17 cellular contexts compared by ENCODE assay signal in the genomic region with DNA sequence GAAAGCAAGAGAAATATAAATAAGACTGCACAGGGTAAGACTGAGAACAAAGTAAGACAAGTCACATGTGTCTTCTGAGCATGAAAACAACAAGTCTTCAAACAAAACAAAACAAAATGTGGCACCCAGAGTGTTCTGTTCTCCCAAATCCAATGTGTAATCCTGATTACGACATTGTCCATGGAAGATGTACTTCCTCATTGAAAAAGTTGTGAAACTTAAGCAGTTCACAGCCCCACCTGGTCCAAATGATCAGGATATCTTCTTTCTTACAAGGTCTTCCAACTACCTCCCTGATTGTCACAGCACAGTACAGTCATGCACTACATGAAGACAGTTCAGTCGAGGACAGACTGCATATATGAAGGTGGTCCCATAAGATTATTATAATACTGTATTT. TPM values are rescaled to one million over a fixed set of nuclear protein-coding genes. Genes with fewer than 3 reads are reported as not detected.
DNase-seq lines count a peak whose midpoint lies in the region; TF ChIP-seq lines count a peak whose summit lies in the region.
"Had no signal": no experiment of that assay in that cellular context is flagged by ENCODE, and none has a peak within 500 bp of the region (broad histone marks: within the 10 kb centered on the region; RNA-seq: fewer than 3 reads in every experiment).

No MANE protein-coding gene starts in this region.

- H3K4me2 ChIP-seq in Karpas-422 (ENCODE audit: low read depth, low read length, poor library complexity, severe bottlenecking): no peak overlapping the region

- H3K4me1 Mint-ChIP-seq in mesothelial cell of epicardium (peaks cover 25% of the 10 kb centered on the region), Calu3 (ENCODE audit: low read depth, unreplicated experiment) (peaks cover 30% of the 10 kb centered on the region)

- H2AFZ ChIP-seq in Karpas-422 (ENCODE audit: low read length): no peak overlapping the region

- no peaks in the 10 kb centered on the region; the same call in 1 of the 2 replicates for H4K20me1 ChIP-seq in Karpas-422 (ENCODE audit: insufficient read depth, low read depth, low read length)

- H3K9ac ChIP-seq in SK-N-MC (ENCODE audit: insufficient read length): no peak overlapping the region
- H3K9ac ChIP-seq in Karpas-422 (ENCODE audit: low read length): no peak overlapping the region

- H3K9me3 Mint-ChIP-seq in mesothelial cell of epicardium (no peaks in the 10 kb centered on the region), Calu3 (ENCODE audit: low read depth, unreplicated experiment) (no peaks in the 10 kb centered on the region)
- H3K9me3 Mint-ChIP-seq: activated naive CD4-positive, alpha-beta T cell treated with anti-CD3 and anti-CD28 coated beads, Interleukin-2, amount 50 U/mL, for 24 hours; CD4-positive, alpha-beta T cell had no signal

- BruUV-seq in Calu3 (replicated peaks; lab: Mats Ljungman, UMichigan): no TSS peak

- H3K27ac Mint-ChIP-seq in mesothelial cell of epicardium: peak overlapping the region; percentile 53
- H3K27ac Mint-ChIP-seq in Calu3 (ENCODE audit: unreplicated experiment): no peak overlapping the region

- 58 to 65% methylated on average over 2 of the region's 2 CpGs for WGBS in tibial nerve, 2 donors

- no peak overlapping the region for H3K4me3 ChIP-seq in SK-N-MC
- peak overlapping the region in 1 of 59 donors; percentile 3 for H3K4me3 ChIP-seq in dorsolateral prefrontal cortex
- H3K4me3 ChIP-seq in tibial nerve: no peak overlapping the region
- H3K4me3 ChIP-seq in Karpas-422 (ENCODE audit: low read length): no peak overlapping the region
- H3K4me3 ChIP-seq: GM12878 had no signal

- peak in 1 of 2 donors; percentile 37 for TF ChIP-seq POLR2A in tibial nerve (IDR thresholded peaks at IDR 0.05)

- CTCF ChIA-PET in Calu3 (lab: Charles Lee): no interaction called here

- DNase-seq in SK-N-MC (ENCODE audit: low read depth, low spot score) (no peak), dorsolateral prefrontal cortex (no peak), mesothelial cell of epicardium (ENCODE audit: low spot score in 2 of 2, unreplicated experiment in 2 of 2) (no peak), tibial nerve (ENCODE audit: low spot score in 2 of 2) (peak in 1 of 2 donors; percentile 49), ecto neural progenitor cell (ENCODE audit: low spot score) (no peak), Karpas-422 (no peak), Calu3 (no peak)
- DNase-seq: activated CD4-positive, CD25-positive, alpha-beta regulatory T cell; activated CD8-positive, alpha-beta memory T cell treated with anti-CD3 and anti-CD28 coated beads, Interleukin-2, amount 50 U/mL, for 48 hours; CD4-positive, alpha-beta T cell; EL; erythroblast; NCI-H187; occipital lobe; T-helper 1 cell had no signal

- H3K36me3 Mint-ChIP-seq in mesothelial cell of epicardium (peaks cover 15% of the 10 kb centered on the region), Calu3 (ENCODE audit: insufficient read depth, unreplicated experiment) (peaks cover 34% of the 10 kb centered on the region)

- H3K79me2 ChIP-seq in Karpas-422 (ENCODE audit: low read length): peaks cover 61% of the 10 kb centered on the region

- intact Hi-C loops in dorsolateral prefrontal cortex (cut with DNase I): no loop called here
- intact Hi-C loops in Calu3 (cut with micrococcal nuclease; ENCODE audit: unreplicated experiment): no loop called here

- no peaks in the 10 kb centered on the region for H3K9me2 ChIP-seq in Karpas-422 (replicated peaks; ENCODE audit: insufficient read depth, low read length)

- TF ChIP-seq CTCF in dorsolateral prefrontal cortex (IDR thresholded peaks at IDR 0.05 in 54 of 56, conservative IDR thresholded peaks at IDR 0.05 in 2 of 56; ENCODE audit: low read depth in 1 of 56, partially characterized antibody in 56 of 56) (no peak), mesothelial cell of epicardium (IDR thresholded peaks at IDR 0.05; ENCODE audit: unreplicated experiment) (no peak), tibial nerve (IDR thresholded peaks at IDR 0.05) (no peak), Calu3 (IDR thresholded peaks at IDR 0.05; ENCODE audit: unreplicated experiment) (no peak)

- no peaks in the 10 kb centered on the region for H3K27me3 ChIP-seq in dorsolateral prefrontal cortex
- no peaks in the 10 kb centered on the region for H3K27me3 ChIP-seq in tibial nerve
- no peaks in the 10 kb centered on the region for H3K27me3 ChIP-seq in Karpas-422 (ENCODE audit: low read length)

- H3K27ac ChIP-seq in SK-N-MC: peak overlapping the region; percentile 20
- H3K27ac ChIP-seq in dorsolateral prefrontal cortex: peak overlapping the region; percentile 90 to 100 (median 99)
- H3K27ac ChIP-seq in tibial nerve: peak overlapping the region; percentile 82 to 97 (median 90)
- H3K27ac ChIP-seq in Karpas-422 (ENCODE audit: low read length): no peak overlapping the region

- peak; percentile 97 for TF ChIP-seq EP300 in tibial nerve (IDR thresholded peaks at IDR 0.05)

- H3K4me3 Mint-ChIP-seq in mesothelial cell of epicardium (no peak overlapping the region), Calu3 (ENCODE audit: low read depth, unreplicated experiment) (no peak overlapping the region)
- H3K4me3 Mint-ChIP-seq: activated naive CD4-positive, alpha-beta T cell treated with anti-CD3 and anti-CD28 coated beads, Interleukin-2, amount 50 U/mL, for 24 hours; CD4-positive, alpha-beta T cell had no signal

- H3K9me3 ChIP-seq in SK-N-MC (ENCODE audit: low read depth, low read length) (no peaks in the 10 kb centered on the region), tibial nerve (no peaks in the 10 kb centered on the region), Karpas-422 (ENCODE audit: low read length) (no peaks in the 10 kb centered on the region)

- H3K4me1 ChIP-seq in tibial nerve (peaks cover 5 to 93% (median 66%) of the 10 kb centered on the region in 4 donors), Karpas-422 (ENCODE audit: low read length) (no peaks in the 10 kb centered on the region)

- H3K36me3 ChIP-seq in SK-N-MC (ENCODE audit: insufficient read depth, low read length) (peaks cover 37% of the 10 kb centered on the region), tibial nerve (peaks cover 0 to 13% (median 10%) of the 10 kb centered on the region in 3 donors), Karpas-422 (ENCODE audit: insufficient read depth, low read length) (peaks cover 9% of the 10 kb centered on the region)

- H3K27me3 Mint-ChIP-seq in mesothelial cell of epicardium (ENCODE audit: low read depth) (no peaks in the 10 kb centered on the region), Calu3 (ENCODE audit: unreplicated experiment) (no peaks in the 10 kb centered on the region)
- H3K27me3 Mint-ChIP-seq: activated naive CD4-positive, alpha-beta T cell treated with anti-CD3 and anti-CD28 coated beads, Interleukin-2, amount 50 U/mL, for 24 hours; CD4-positive, alpha-beta T cell had no signal

RNA-seq across cellular contexts. Expression of gene NEK9, which starts 23.3 kb away (rescaled TPM):
- total RNA-seq in dorsolateral prefrontal cortex: 100 to 1,000 TPM in 7 of 120 experiments, 10 to 100 TPM in 113; 54.3 to 112 (median 74.8) TPM
- total RNA-seq in mesothelial cell of epicardium: 116 to 133 TPM (median 121 TPM) in 3 replicates
- 100 to 1,000 TPM in 2 of 4 donors, 10 to 100 TPM in 2; 76.1 to 109 (median 94.4) TPM for total RNA-seq in tibial nerve
- total RNA-seq in Karpas-422 (2014; rRNA removed; shearing (Covaris generic); ENCODE audit: low replicate concordance): 103 and 179 TPM in 2 replicates
- total RNA-seq in Calu3 (2022): 63.4 and 65.4 TPM in 2 replicates

RNA-seq across cellular contexts. Expression of gene TMED10, which starts 26.3 kb away (rescaled TPM):
- 100 to 1,000 TPM; 120 to 287 (median 172) TPM for total RNA-seq in dorsolateral prefrontal cortex
- 237 to 242 TPM (median 241 TPM) in 3 replicates for total RNA-seq in mesothelial cell of epicardium
- total RNA-seq in tibial nerve: 100 to 1,000 TPM; 262 to 296 (median 280) TPM
- total RNA-seq in Karpas-422 (2014; rRNA removed; shearing (Covaris generic); ENCODE audit: low replicate concordance): 104 and 349 TPM in 2 replicates
- 391 and 434 TPM in 2 replicates for total RNA-seq in Calu3 (2022)
